ENCODE assay signal across 18 cellular contexts in the genomic region with DNA sequence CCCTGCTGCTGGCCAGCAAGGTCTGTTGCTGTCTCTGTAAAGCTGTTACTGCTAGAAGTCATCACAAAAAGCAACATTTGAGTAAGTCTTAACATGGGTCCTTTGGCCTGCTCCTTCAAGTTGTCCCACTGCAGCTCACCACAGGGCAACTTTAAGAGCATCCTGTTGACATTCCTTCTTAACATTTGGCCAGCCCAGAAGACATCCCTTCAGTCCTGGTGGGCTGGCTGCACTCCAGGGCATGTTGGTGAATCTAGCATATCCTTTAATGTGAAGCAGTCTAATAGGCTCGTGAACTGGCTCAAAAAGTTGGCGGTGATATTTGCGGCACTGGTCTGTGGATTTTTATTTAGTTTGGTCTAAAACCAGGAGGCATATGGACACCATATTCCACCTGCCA.
A peak's percentile ranks its signal among the peaks of the same experiment; 100 is the strongest.
DNase-seq lines count a peak whose midpoint lies in the region; ATAC-seq and TF ChIP-seq lines count a peak whose summit lies in the region.
"Had no signal": no experiment of that assay in that cellular context is flagged by ENCODE, and none has a peak within 500 bp of the region (broad histone marks: within the 10 kb centered on the region; RNA-seq: fewer than 3 reads in every experiment).

No MANE protein-coding gene starts in this region.

- CTCF ChIA-PET in IMR-90 (lab: Yijun Ruan, JAX) = no interaction called here

- H4K5ac ChIP-seq in IMR-90 (ENCODE audit: low read depth, low read length) = no peak overlapping the region

- no peak overlapping the region for H2AK5ac ChIP-seq in IMR-90 (ENCODE audit: low read depth, low read length)

- H3K4ac ChIP-seq in IMR-90 (ENCODE audit: low read depth, low read length) = peak overlapping the region; percentile 5; the same call in 1 of the 2 replicates

- H2BK5ac ChIP-seq in IMR-90 (ENCODE audit: low read depth, low read length, poor library complexity, severe bottlenecking) = no peak overlapping the region

- no peak overlapping the region for H3K14ac ChIP-seq in IMR-90 (replicated peaks; ENCODE audit: low read depth, low read length)

- no peak overlapping the region for H4K91ac ChIP-seq in IMR-90 (ENCODE audit: insufficient read depth, low read depth, low read length)

- H3K27ac ChIP-seq in IMR-90 (ENCODE audit: insufficient read depth, low read length) (no peak overlapping the region), VCaP (peak overlapping the region; percentile 14)
- H3K27ac ChIP-seq: BLaER1, C4-2B had no signal

- H2BK20ac ChIP-seq in IMR-90 (ENCODE audit: low read depth, low read length) = no peak overlapping the region

- no peak overlapping the region for H3K4me3 ChIP-seq in IMR-90 (ENCODE audit: insufficient read depth, low read depth, low read length)
- H3K4me3 ChIP-seq: BLaER1, GM12878, HAP-1 had no signal

- TF ChIP-seq CTCF in IMR-90 (conservative IDR thresholded peaks at IDR 0.05; ENCODE audit: low read depth, low read length) = no peak
- TF ChIP-seq CTCF in VCaP (conservative IDR thresholded peaks at IDR 0.05) = no peak

- H3K9me3 ChIP-seq in IMR-90 (ENCODE audit: control insufficient read depth, insufficient read depth, low read length) = no peaks in the 10 kb centered on the region
- H3K9me3 ChIP-seq: BLaER1, Caco-2, HAP-1 had no signal

- H2BK120ac ChIP-seq in IMR-90 (ENCODE audit: low read depth, low read length) = no peak overlapping the region

- no peak for TF ChIP-seq POLR2A in IMR-90 (IDR thresholded peaks at IDR 0.05; ENCODE audit: low read depth, low read length)

- no peak overlapping the region for H3K56ac ChIP-seq in IMR-90 (ENCODE audit: extremely low read depth, insufficient read depth, low read length)

- DNase-seq in EH (ENCODE audit: low read depth) (peak; percentile 65), IMR-90 (no peak), NCI-H774 (lab: John Stamatoyannopoulos, UW) (no peak)
- no peak for DNase-seq in central memory CD4-positive, alpha-beta T cell
- DNase-seq: Caco-2; CD4-positive, CD25-positive, alpha-beta regulatory T cell; CD8-positive, alpha-beta T cell; DMS53; DMS79 treated with DMSO at 0.1 percent for 48 hours; GDM1; GOT3; HFFc6 had no signal

- H2BK15ac ChIP-seq in IMR-90 (ENCODE audit: low read depth, low read length) = no peak overlapping the region

- no peak overlapping the region for H3K23ac ChIP-seq in IMR-90 (ENCODE audit: low read depth, low read length)

- no peak overlapping the region for H4K8ac ChIP-seq in IMR-90 (ENCODE audit: low read depth in 2 of 2, low read length in 2 of 2)

- no peak for TF ChIP-seq RAD21 in IMR-90 (IDR thresholded peaks at IDR 0.05; ENCODE audit: low read length)

- peak overlapping the region; percentile 3 for H2AFZ ChIP-seq in IMR-90 (replicated peaks; ENCODE audit: low read length, poor library complexity)

- WGBS in IMR-90 (ENCODE audit: extremely low coverage in 2 of 2, insufficient read length in 1 of 2), 2 experiments = no CpG with 5 or more reads among the region's 3 CpGs

- BruUV-seq in IMR-90 (replicated peaks; lab: Mats Ljungman, UMichigan) = no TSS peak

- H3K36me3 ChIP-seq in IMR-90 (ENCODE audit: control insufficient read depth, insufficient read depth, low read length) = no peaks in the 10 kb centered on the region
- H3K36me3 ChIP-seq: BLaER1, HAP-1 had no signal

- H3K4me2 ChIP-seq in IMR-90 (ENCODE audit: low read depth, low read length) = no peak overlapping the region

- dilution Hi-C loops in IMR-90 (cut with HindIII; ENCODE audit: low sequenced_read_pairs, unreplicated experiment) = no loop called here

- H4K20me1 ChIP-seq in IMR-90 (ENCODE audit: insufficient read depth, low read length) = no peaks in the 10 kb centered on the region
- H4K20me1 ChIP-seq: BLaER1 had no signal

- no peak overlapping the region for H3K18ac ChIP-seq in IMR-90 (ENCODE audit: low read depth, low read length)

- no peak overlapping the region for H2AK9ac ChIP-seq in IMR-90 (replicated peaks; ENCODE audit: low read depth, low read length, poor library complexity)

- no peak for ATAC-seq in IMR-90 (ENCODE audit: low read depth)
- ATAC-seq in HG03196 (IDR thresholded peaks at IDR 0.05; ENCODE audit: unreplicated experiment) = no peak
- ATAC-seq: CD8-positive, alpha-beta T cell; GM12878 had no signal

- H3K9ac ChIP-seq in IMR-90 (ENCODE audit: low read depth, low read length) = no peak overlapping the region
- H3K9ac ChIP-seq: BLaER1 had no signal

- no peaks in the 10 kb centered on the region for H3K79me1 ChIP-seq in IMR-90 (ENCODE audit: low read depth in 1 of 2, low read length in 2 of 2)

- H3K27me3 ChIP-seq in IMR-90 (ENCODE audit: control insufficient read depth, insufficient read depth, low read length) = no peaks in the 10 kb centered on the region
- H3K27me3 ChIP-seq: BLaER1 had no signal

- intact Hi-C loops in IMR-90 (cut with micrococcal nuclease) = no loop called here

- peaks cover 8% of the 10 kb centered on the region for H3K9me1 ChIP-seq in IMR-90 (ENCODE audit: insufficient read depth, low read length)

- H3K4me1 ChIP-seq in IMR-90 (ENCODE audit: control insufficient read depth, insufficient read depth, low read length) = peaks cover 1% of the 10 kb centered on the region; the same call in 1 of the 2 replicates

- POLR2A ChIA-PET in IMR-90 (lab: Charles Lee; ENCODE audit: unreplicated experiment) = no interaction called here

- in situ Hi-C loops in IMR-90 (cut with MboI; ENCODE audit: low sequenced_read_pairs) = no loop called here

TF ChIP-seq in IMR-90, 13 proteins besides CTCF, POLR2A, EP300 and RAD21:
- TF ChIP-seq NFE2L2 (IDR thresholded peaks at IDR 0.05; ENCODE audit: low read depth, low read length) (no peak), CHD1 (IDR thresholded peaks at IDR 0.05; ENCODE audit: low read depth, low read length) (no peak), RFX5 (IDR thresholded peaks at IDR 0.05; ENCODE audit: low read depth, low read length) (no peak), SMC3 (IDR thresholded peaks at IDR 0.05; ENCODE audit: low read depth, low read length) (no peak), MXI1 (IDR thresholded peaks at IDR 0.05; ENCODE audit: borderline replicate concordance, low read depth, low read length) (no peak), RCOR1 (IDR thresholded peaks at IDR 0.05; ENCODE audit: insufficient replicate concordance, low read length) (no peak), BHLHE40 (IDR thresholded peaks at IDR 0.05; ENCODE audit: low read depth, low read length) (no peak), FOS (IDR thresholded peaks at IDR 0.05; ENCODE audit: low read depth, low read length) (no peak), CEBPB (IDR thresholded peaks at IDR 0.05; ENCODE audit: low read depth, low read length) (no peak), MAFK (IDR thresholded peaks at IDR 0.05; ENCODE audit: low read depth, low read length) (no peak), MAZ (IDR thresholded peaks at IDR 0.05; ENCODE audit: borderline replicate concordance, low read depth, low read length) (no peak)
- TF ChIP-seq, protein P1, sequence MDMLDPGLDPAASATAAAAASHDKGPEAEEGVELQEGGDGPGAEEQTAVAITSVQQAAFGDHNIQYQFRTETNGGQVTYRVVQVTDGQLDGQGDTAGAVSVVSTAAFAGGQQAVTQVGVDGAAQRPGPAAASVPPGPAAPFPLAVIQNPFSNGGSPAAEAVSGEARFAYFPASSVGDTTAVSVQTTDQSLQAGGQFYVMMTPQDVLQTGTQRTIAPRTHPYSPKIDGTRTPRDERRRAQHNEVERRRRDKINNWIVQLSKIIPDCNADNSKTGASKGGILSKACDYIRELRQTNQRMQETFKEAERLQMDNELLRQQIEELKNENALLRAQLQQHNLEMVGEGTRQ (IDR thresholded peaks at IDR 0.05; ENCODE audit: low read depth, low read length) = no peak
- TF ChIP-seq, protein P2, sequence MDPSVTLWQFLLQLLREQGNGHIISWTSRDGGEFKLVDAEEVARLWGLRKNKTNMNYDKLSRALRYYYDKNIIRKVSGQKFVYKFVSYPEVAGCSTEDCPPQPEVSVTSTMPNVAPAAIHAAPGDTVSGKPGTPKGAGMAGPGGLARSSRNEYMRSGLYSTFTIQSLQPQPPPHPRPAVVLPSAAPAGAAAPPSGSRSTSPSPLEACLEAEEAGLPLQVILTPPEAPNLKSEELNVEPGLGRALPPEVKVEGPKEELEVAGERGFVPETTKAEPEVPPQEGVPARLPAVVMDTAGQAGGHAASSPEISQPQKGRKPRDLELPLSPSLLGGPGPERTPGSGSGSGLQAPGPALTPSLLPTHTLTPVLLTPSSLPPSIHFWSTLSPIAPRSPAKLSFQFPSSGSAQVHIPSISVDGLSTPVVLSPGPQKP (IDR thresholded peaks at IDR 0.05; ENCODE audit: borderline replicate concordance, low read depth, low read length) = no peak
